ENCODE assay signal across 18 cellular contexts in the genomic region with DNA sequence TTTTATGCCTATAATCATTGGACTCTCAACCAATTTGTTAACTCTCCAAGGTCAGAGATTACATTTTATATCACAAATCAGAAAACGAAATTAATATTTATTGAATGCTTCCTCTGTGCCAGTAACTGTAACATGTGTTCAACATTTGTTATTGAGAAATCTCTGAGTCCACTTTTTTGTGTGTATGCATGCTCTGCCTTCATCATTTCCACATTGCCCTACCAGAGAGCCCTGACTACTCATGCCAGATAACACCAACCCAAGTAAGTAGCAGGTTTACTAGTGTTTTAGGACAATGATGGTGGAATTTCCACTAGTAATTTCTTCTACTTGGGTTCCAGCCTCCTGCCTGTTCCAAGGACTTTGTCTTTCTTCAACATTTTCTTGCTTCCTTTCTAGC. TPM values are rescaled to one million over a fixed set of nuclear protein-coding genes. Genes with fewer than 3 reads are reported as not detected.
"Had no signal": no experiment of that assay in that cellular context is flagged by ENCODE, and none has a peak within 500 bp of the region (broad histone marks: within the 10 kb centered on the region; RNA-seq: fewer than 3 reads in every experiment).

No MANE protein-coding gene starts in this region.

- H3K36me3 ChIP-seq: ascending aorta, transverse colon had no signal

- H3K4me1 Mint-ChIP-seq: nephron progenitor cell had no signal

- H3K9me3 ChIP-seq: ascending aorta, transverse colon had no signal

- H3K27me3 ChIP-seq: ascending aorta, transverse colon had no signal

- H3K27ac ChIP-seq: coronary artery had no signal

- H3K27ac Mint-ChIP-seq: activated CD4-positive, alpha-beta T cell treated with anti-CD3 and anti-CD28 coated beads, Interleukin-2, amount 10 ng/mL, durations not matched to agents 7 days and 5 days; activated CD8-positive, alpha-beta T cell treated with anti-CD3 and anti-CD28 coated beads, Interleukin-2, amount 10 ng/mL, durations not matched to agents 7 days and 5 days; activated naive CD4-positive, alpha-beta T cell treated with anti-CD3 and anti-CD28 coated beads for 36 hours; nephron progenitor cell; T-helper 1 cell treated with Interleukin-12 subunit alpha and Interleukin-12 subunit beta and Interleukin-4 antibody, amounts not matched to agents 30 μg/mL and 1 μg/mL, for 36 hours had no signal

- H3K9me3 Mint-ChIP-seq: activated CD4-positive, alpha-beta T cell treated with anti-CD3 and anti-CD28 coated beads, Interleukin-2, amount 10 ng/mL, durations not matched to agents 7 days and 5 days; activated naive CD4-positive, alpha-beta T cell treated with anti-CD3 and anti-CD28 coated beads for 36 hours; activated T-cell treated with anti-CD3 and anti-CD28 coated beads, Interleukin-2, amount 50 U/mL, for 4 hours; central memory CD8-positive, alpha-beta T cell; nephron progenitor cell; T-helper 1 cell treated with Interleukin-12 subunit alpha and Interleukin-12 subunit beta and Interleukin-4 antibody, amounts not matched to agents 30 μg/mL and 1 μg/mL, for 36 hours had no signal

- H3K4me3 Mint-ChIP-seq: activated CD4-positive, alpha-beta T cell treated with anti-CD3 and anti-CD28 coated beads, Interleukin-2, amount 10 ng/mL, durations not matched to agents 7 days and 5 days; activated CD8-positive, alpha-beta T cell treated with anti-CD3 and anti-CD28 coated beads, Interleukin-2, amount 10 ng/mL, durations not matched to agents 7 days and 5 days; activated naive CD4-positive, alpha-beta T cell treated with anti-CD3 and anti-CD28 coated beads for 36 hours; activated T-cell treated with anti-CD3 and anti-CD28 coated beads, Interleukin-2, amount 50 U/mL, for 4 hours; central memory CD8-positive, alpha-beta T cell; nephron progenitor cell; T-helper 1 cell treated with Interleukin-12 subunit alpha and Interleukin-12 subunit beta and Interleukin-4 antibody, amounts not matched to agents 30 μg/mL and 1 μg/mL, for 36 hours had no signal

- H3K4me3 ChIP-seq: ascending aorta, coronary artery, transverse colon had no signal

- DNase-seq: activated CD4-positive, alpha-beta T cell treated with anti-CD3 and anti-CD28 coated beads, Interleukin-2, amount 10 ng/mL, durations not matched to agents 7 days and 5 days; activated CD8-positive, alpha-beta memory T cell treated with anti-CD3 and anti-CD28 coated beads, Interleukin-2, amount 50 U/mL, for 4 hours; activated CD8-positive, alpha-beta T cell treated with anti-CD3 and anti-CD28 coated beads, Interleukin-2, amount 10 ng/mL, durations not matched to agents 7 days and 5 days; activated naive CD4-positive, alpha-beta T cell treated with anti-CD3 and anti-CD28 coated beads for 36 hours; activated T-cell treated with anti-CD3 and anti-CD28 coated beads, Interleukin-2, amount 50 U/mL, for 4 hours; hypothalamus; nephron progenitor cell; nucleus accumbens; posterior cingulate gyrus; stimulated activated CD4-positive, alpha-beta T cell treated with anti-CD3 and anti-CD28 coated beads, Interleukin-2, amount 100 ng/mL, for 24 hours; stimulated activated naive CD8-positive, alpha-beta T cell treated with anti-CD3 and anti-CD28 coated beads, Interleukin-15, Interleukin-2, amounts not matched to agents 100 U/mL and 50 U/mL, for 24 hours; transverse colon had no signal

- ATAC-seq: activated CD4-positive, CD25-positive, alpha-beta regulatory T cell treated with anti-CD3 and anti-CD28 coated beads, Interleukin-2, amount 50 U/mL, for 24 hours; activated CD8-positive, alpha-beta T cell treated with anti-CD3 and anti-CD28 coated beads, Interleukin-2, amount 10 ng/mL, durations not matched to agents 7 days and 5 days; activated T-cell treated with anti-CD3 and anti-CD28 coated beads, Interleukin-2, amount 50 U/mL, for 4 hours; left lobe of liver; stimulated activated naive CD8-positive, alpha-beta T cell treated with anti-CD3 and anti-CD28 coated beads, Interleukin-15, Interleukin-2, amounts not matched to agents 100 U/mL and 50 U/mL, for 24 hours had no signal

RNA-seq across cellular contexts. Expression of gene FAP, which starts 14.2 kb away (rescaled TPM):
- total RNA-seq: activated CD4-positive, alpha-beta T cell treated with anti-CD3 and anti-CD28 coated beads, Interleukin-2, amount 10 ng/mL, durations not matched to agents 7 days and 5 days; activated CD8-positive, alpha-beta T cell treated with anti-CD3 and anti-CD28 coated beads, Interleukin-2, amount 10 ng/mL, durations not matched to agents 7 days and 5 days; activated naive CD4-positive, alpha-beta T cell treated with anti-CD3 and anti-CD28 coated beads for 36 hours; activated T-cell treated with anti-CD3 and anti-CD28 coated beads, Interleukin-2, amount 50 U/mL, for 4 hours had no signal
